ENCODE assay signal across 8 cellular contexts in the genomic region with DNA sequence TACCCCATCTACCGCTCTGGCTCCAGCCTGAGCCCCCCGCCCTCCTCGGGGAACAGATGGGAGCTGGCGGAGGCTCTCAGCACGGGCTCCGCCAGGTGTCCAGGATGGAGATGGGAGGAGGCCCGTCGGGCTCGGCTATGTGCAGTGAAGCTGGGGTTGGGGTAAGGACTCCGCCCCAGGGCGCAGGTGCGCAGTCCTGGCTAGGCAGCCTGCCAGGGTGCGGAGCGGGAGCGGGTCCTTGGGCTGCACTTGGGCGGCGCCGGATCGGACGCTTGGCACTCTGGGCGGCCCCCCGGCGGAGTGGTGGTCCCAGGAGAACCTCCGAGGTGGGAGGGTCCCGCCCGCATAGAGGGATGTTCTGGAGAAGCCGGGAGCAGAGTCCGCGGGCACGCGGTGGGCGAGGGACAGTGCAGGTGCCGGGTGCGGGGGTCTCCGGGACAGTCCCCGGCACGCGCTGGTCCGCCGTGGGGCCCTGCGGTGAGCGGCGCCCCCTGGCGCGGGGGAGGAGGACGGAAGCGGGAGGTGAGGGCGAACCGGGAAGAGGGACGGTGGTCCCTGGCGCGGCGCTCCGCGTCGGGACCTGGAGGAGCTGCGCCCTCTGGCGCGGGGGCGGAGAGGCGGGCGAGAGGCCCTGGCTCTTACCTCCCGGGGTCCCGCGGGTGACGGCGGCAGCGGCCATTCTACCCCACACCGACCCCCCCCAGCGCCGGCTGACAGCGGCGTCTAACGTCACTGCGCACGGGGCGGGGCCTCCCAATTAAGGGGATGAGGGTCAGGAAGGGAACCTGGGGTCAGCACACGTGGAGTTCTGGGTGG. TPM values are rescaled to one million over a fixed set of nuclear protein-coding genes. Genes with fewer than 3 reads are reported as not detected.
A peak's percentile ranks its signal among the peaks of the same experiment; 100 is the strongest.
DNase-seq lines count a peak whose midpoint lies in the region; ATAC-seq and TF ChIP-seq lines count a peak whose summit lies in the region.

A gene with protein sequence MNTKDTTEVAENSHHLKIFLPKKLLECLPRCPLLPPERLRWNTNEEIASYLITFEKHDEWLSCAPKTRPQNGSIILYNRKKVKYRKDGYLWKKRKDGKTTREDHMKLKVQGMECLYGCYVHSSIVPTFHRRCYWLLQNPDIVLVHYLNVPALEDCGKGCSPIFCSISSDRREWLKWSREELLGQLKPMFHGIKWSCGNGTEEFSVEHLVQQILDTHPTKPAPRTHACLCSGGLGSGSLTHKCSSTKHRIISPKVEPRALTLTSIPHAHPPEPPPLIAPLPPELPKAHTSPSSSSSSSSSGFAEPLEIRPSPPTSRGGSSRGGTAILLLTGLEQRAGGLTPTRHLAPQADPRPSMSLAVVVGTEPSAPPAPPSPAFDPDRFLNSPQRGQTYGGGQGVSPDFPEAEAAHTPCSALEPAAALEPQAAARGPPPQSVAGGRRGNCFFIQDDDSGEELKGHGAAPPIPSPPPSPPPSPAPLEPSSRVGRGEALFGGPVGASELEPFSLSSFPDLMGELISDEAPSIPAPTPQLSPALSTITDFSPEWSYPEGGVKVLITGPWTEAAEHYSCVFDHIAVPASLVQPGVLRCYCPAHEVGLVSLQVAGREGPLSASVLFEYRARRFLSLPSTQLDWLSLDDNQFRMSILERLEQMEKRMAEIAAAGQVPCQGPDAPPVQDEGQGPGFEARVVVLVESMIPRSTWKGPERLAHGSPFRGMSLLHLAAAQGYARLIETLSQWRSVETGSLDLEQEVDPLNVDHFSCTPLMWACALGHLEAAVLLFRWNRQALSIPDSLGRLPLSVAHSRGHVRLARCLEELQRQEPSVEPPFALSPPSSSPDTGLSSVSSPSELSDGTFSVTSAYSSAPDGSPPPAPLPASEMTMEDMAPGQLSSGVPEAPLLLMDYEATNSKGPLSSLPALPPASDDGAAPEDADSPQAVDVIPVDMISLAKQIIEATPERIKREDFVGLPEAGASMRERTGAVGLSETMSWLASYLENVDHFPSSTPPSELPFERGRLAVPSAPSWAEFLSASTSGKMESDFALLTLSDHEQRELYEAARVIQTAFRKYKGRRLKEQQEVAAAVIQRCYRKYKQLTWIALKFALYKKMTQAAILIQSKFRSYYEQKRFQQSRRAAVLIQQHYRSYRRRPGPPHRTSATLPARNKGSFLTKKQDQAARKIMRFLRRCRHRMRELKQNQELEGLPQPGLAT (minus strand): TSS at position 725 of the 816 bp plus-strand sequence. CDS start 1,453 bp downstream, outside the sequence.

- H3K9me3 ChIP-seq in ectodermal cell (ENCODE audit: control insufficient read depth, low read length), result no peaks in the 10 kb centered on the region
- no peaks in the 10 kb centered on the region for H3K9me3 ChIP-seq in lung (ENCODE audit: control insufficient read depth in 2 of 2, insufficient read depth in 1 of 2, low read length in 1 of 2)

- H3K9me3 Mint-ChIP-seq in activated CD8-positive, alpha-beta T cell treated with anti-CD3 and anti-CD28 coated beads for 36 hours, result no peaks in the 10 kb centered on the region

- DNase-seq in Ammon's horn (ENCODE audit: low spot score), result peak; percentile 93
- DNase-seq in NCI-H748 treated with DMSO at 0.1 percent for 48 hours (lab: John Stamatoyannopoulos, UW), result peak; percentile 76
- DNase-seq in activated CD8-positive, alpha-beta T cell treated with anti-CD3 and anti-CD28 coated beads for 36 hours, result peak; percentile 92
- peak; percentile 92 for DNase-seq in lung (ENCODE audit: low spot score)
- DNase-seq in stimulated activated CD4-positive, alpha-beta T cell treated with anti-CD3 and anti-CD28 coated beads, TNF-alpha, amount 100 ng/mL, for 48 hours (ENCODE audit: low read depth in 3 of 3), result peak; percentile 68 to 89 (median 77)

- peaks cover 25% of the 10 kb centered on the region for H3K36me3 Mint-ChIP-seq in activated CD8-positive, alpha-beta T cell treated with anti-CD3 and anti-CD28 coated beads for 36 hours (ENCODE audit: low read depth)

- TF ChIP-seq CTCF in activated CD8-positive, alpha-beta T cell treated with anti-CD3 and anti-CD28 coated beads for 36 hours (IDR thresholded peaks at IDR 0.05), result peak; percentile 64
- peak; percentile 31 for TF ChIP-seq CTCF in lung (IDR thresholded peaks at IDR 0.05; ENCODE audit: control extremely low read depth, extremely low read depth)

- TF ChIP-seq POLR2A in GM19099 (IDR thresholded peaks at IDR 0.05; ENCODE audit: extremely low read depth, insufficient read length, low read depth), result peak; percentile 67

- 2 to 3% methylated on average over 78 of the region's 78 CpGs for WGBS in ectodermal cell, 2 experiments
- WGBS in lung, 2 donors, result 1% methylated on average over 63 to 78 of the region's 78 CpGs

- CTCF ChIA-PET in activated CD8-positive, alpha-beta T cell treated with anti-CD3 and anti-CD28 coated beads for 36 hours (lab: Charles Lee), result interaction anchor here (0.7 to 1.8 kb wide), 9 partner anchors 10 to 78 kb away, joined by 3 to 6 read pairs (median 3); a partner anchor contains a TSS

- H3K36me3 ChIP-seq in ectodermal cell (ENCODE audit: control insufficient read depth, insufficient read depth, low read length) (no peaks in the 10 kb centered on the region), lung (ENCODE audit: control insufficient read depth in 2 of 2, insufficient read depth in 2 of 2, low read length in 2 of 2) (peaks cover 5 to 9% of the 10 kb centered on the region in 2 donors)

- H3K4me3 Mint-ChIP-seq in activated CD8-positive, alpha-beta T cell treated with anti-CD3 and anti-CD28 coated beads for 36 hours, result peak within 1 kb of the TSS; percentile 85

- no peak within 1 kb of the TSS for H3K27ac ChIP-seq in ectodermal cell (ENCODE audit: insufficient read depth, low read depth, low read length, poor library complexity, severe bottlenecking)
- H3K27ac ChIP-seq in lung (ENCODE audit: low read depth in 1 of 2, low read length in 1 of 2), result peak within 1 kb of the TSS; percentile 91 to 96

- peak within 1 kb of the TSS; percentile 92 for H3K27ac Mint-ChIP-seq in activated CD8-positive, alpha-beta T cell treated with anti-CD3 and anti-CD28 coated beads for 36 hours

- ATAC-seq in HG03432 (IDR thresholded peaks at IDR 0.05; ENCODE audit: unreplicated experiment), result peak; percentile 73
- ATAC-seq in activated CD8-positive, alpha-beta T cell treated with anti-CD3 and anti-CD28 coated beads for 36 hours, result peak; percentile 88
- peak; percentile 88 for ATAC-seq in lung (ENCODE audit: insufficient read depth, low FRiP score)

- H3K4me3 ChIP-seq in ectodermal cell (ENCODE audit: insufficient read depth, low read depth, low read length) (peak within 1 kb of the TSS; percentile 76), lung (peak within 1 kb of the TSS; percentile 87)

- H3K27me3 ChIP-seq in ectodermal cell (ENCODE audit: control insufficient read depth, insufficient read depth, low read length, poor library complexity, severe bottlenecking), result peaks cover 11% of the 10 kb centered on the region
- H3K27me3 ChIP-seq in lung (ENCODE audit: control insufficient read depth, insufficient read depth), result no peaks in the 10 kb centered on the region

- H3K27me3 Mint-ChIP-seq in activated CD8-positive, alpha-beta T cell treated with anti-CD3 and anti-CD28 coated beads for 36 hours, result no peaks in the 10 kb centered on the region

- H3K4me1 ChIP-seq in ectodermal cell (ENCODE audit: control insufficient read depth, insufficient read depth, low read length) (peaks cover 10% of the 10 kb centered on the region), lung (ENCODE audit: control insufficient read depth in 2 of 2, insufficient read depth in 2 of 2, low read length in 2 of 2) (peaks cover 8 to 14% of the 10 kb centered on the region in 2 donors)

- H3K4me1 Mint-ChIP-seq in activated CD8-positive, alpha-beta T cell treated with anti-CD3 and anti-CD28 coated beads for 36 hours (ENCODE audit: low read depth), result peaks cover 30% of the 10 kb centered on the region

- intact Hi-C loops in activated CD8-positive, alpha-beta T cell treated with anti-CD3 and anti-CD28 coated beads for 36 hours (cut with micrococcal nuclease), result no loop called here

- POLR2A ChIA-PET in activated CD8-positive, alpha-beta T cell treated with anti-CD3 and anti-CD28 coated beads for 36 hours (lab: Charles Lee), result interaction anchor here (0.6 to 6.9 kb wide), 13 partner anchors 11 to 126 kb away, joined by 3 to 75 read pairs (median 4); a partner anchor contains a TSS

RNA-seq across cellular contexts. Expression of the gene that starts here (rescaled TPM):
- total RNA-seq in activated CD8-positive, alpha-beta T cell treated with anti-CD3 and anti-CD28 coated beads for 36 hours, result 10 to 100 TPM; 91.5 to 99.0 TPM
- 15.7 TPM for polyA plus RNA-seq in ectodermal cell (2013, experiment 1 of 4)
- 14.8 TPM for polyA plus RNA-seq in ectodermal cell (2013, experiment 2 of 4)
- polyA plus RNA-seq in ectodermal cell (2013, experiment 3 of 4), result 14.0 TPM
- 16.1 TPM for polyA plus RNA-seq in ectodermal cell (2013, experiment 4 of 4)
- 10 to 100 TPM; 15.0 to 53.4 TPM for total RNA-seq in lung
- polyA plus RNA-seq in lung, result 10 to 100 TPM; 45.8 to 66.3 TPM
